ENCODE assay signal across 8 cellular contexts in genomic region chr7:90120205-90120604, GRCh38. TPM values are rescaled to one million over a fixed set of nuclear protein-coding genes. Genes with fewer than 3 reads are reported as not detected.
DNase-seq lines count a peak whose midpoint lies in the region; FAIRE-seq and TF ChIP-seq lines count a peak whose summit lies in the region.
"Not testable (repeated sequence)": the region's sequence is repeated elsewhere in the genome, so short reads cannot be mapped to it uniquely, and the experiment has no call there.
"Had no signal": no experiment of that assay in that cellular context is flagged by ENCODE, and none has a peak within 500 bp of the region (broad histone marks: within the 10 kb centered on the region; RNA-seq: fewer than 3 reads in every experiment).

No MANE protein-coding gene starts in this region.

- not testable (repeated sequence) for H3K9me3 ChIP-seq in H9 (ENCODE audit: control insufficient read depth, low read depth, low read length); H1 (ENCODE audit: insufficient read depth in 2 of 2, low read depth in 1 of 2, low read length in 1 of 2); left ventricle myocardium inferior (replicated peaks)

- TF ChIP-seq EP300 in H1 (IDR thresholded peaks at IDR 0.05; ENCODE audit: borderline replicate concordance in 1 of 2, low read depth in 2 of 2, low read length in 2 of 2), result not testable (repeated sequence)

- not testable (repeated sequence) for H3K4ac ChIP-seq in H9 (ENCODE audit: low read depth, low read length); H1 (replicated peaks; ENCODE audit: insufficient read length, low read depth, low read length)

- not testable (repeated sequence) for H3K79me1 ChIP-seq in H9 (ENCODE audit: insufficient read depth, low read depth, low read length, poor library complexity, severe bottlenecking); H1 (ENCODE audit: low read depth, low read length)

- not testable (repeated sequence) for H3K79me2 ChIP-seq in H9 (ENCODE audit: insufficient read depth, low read length); H1 (ENCODE audit: control insufficient read depth in 1 of 2, insufficient read depth in 2 of 2, low read length in 2 of 2)

- H3K27me3 ChIP-seq in H9 (ENCODE audit: insufficient read depth, low read length); left ventricle myocardium inferior (ENCODE audit: low read depth): not testable (repeated sequence)
- peaks cover 0 to 20% (median 7%) of the 10 kb centered on the region in 4 experiments; a peak in 5 of 7 replicates for H3K27me3 ChIP-seq in H1 (replicated peaks in 1 of 4; ENCODE audit: control insufficient read depth in 3 of 4, extremely low read depth in 1 of 4, insufficient read depth in 3 of 4, low read length in 3 of 4)

- CTCF ChIA-PET in H1 (lab: Charles Lee; ENCODE audit: partially characterized antibody), result not testable (repeated sequence)

- peak overlapping the region; percentile 69 to 82 for H3K4me3 Mint-ChIP-seq in H9
- peak overlapping the region; percentile 76 for H3K4me3 Mint-ChIP-seq in activated naive CD4-positive, alpha-beta T cell treated with anti-CD3 and anti-CD28 coated beads, Interleukin-2, amount 50 U/mL, for 24 hours
- peak overlapping the region; percentile 63 for H3K4me3 Mint-ChIP-seq in mesothelial cell of epicardium
- peak overlapping the region; percentile 63 for H3K4me3 Mint-ChIP-seq in progenitor cell of endocrine pancreas (ENCODE audit: low read depth)

- not testable (repeated sequence) for H4K20me1 ChIP-seq in H9 (ENCODE audit: control insufficient read depth, insufficient read depth, insufficient read length); H1 (replicated peaks in 1 of 2; ENCODE audit: control insufficient read depth in 1 of 2, insufficient read depth in 2 of 2, low read length in 2 of 2)

- not testable (repeated sequence) for TF ChIP-seq RAD21 in H1 (IDR thresholded peaks at IDR 0.05 in 1 of 2, conservative IDR thresholded peaks at IDR 0.05 in 1 of 2; ENCODE audit: low read depth in 2 of 2, low read length in 2 of 2)

- not testable (repeated sequence) for H2BK12ac ChIP-seq in H9 (ENCODE audit: insufficient read length, low read depth, low read length); H1 (ENCODE audit: low read depth, low read length)

- not testable (repeated sequence) for H3K4me1 ChIP-seq in H9 (ENCODE audit: insufficient read depth, low read length); H1 (replicated peaks in 1 of 4; ENCODE audit: control insufficient read depth in 3 of 4, insufficient read depth in 4 of 4, low read length in 3 of 4)
- peaks cover 15% of the 10 kb centered on the region for H3K4me1 ChIP-seq in left ventricle myocardium inferior

- H3K4me2 ChIP-seq in H9 (ENCODE audit: insufficient read depth, insufficient read length, low read length), result peak overlapping the region; percentile 53
- peak overlapping the region; percentile 89 to 95; a peak in 2 of 4 replicates for H3K4me2 ChIP-seq in H1 (ENCODE audit: insufficient read depth in 1 of 2, low read depth in 2 of 2, low read length in 2 of 2)

- not testable (repeated sequence) for H3K36me3 ChIP-seq in H1 (ENCODE audit: control insufficient read depth in 2 of 4, insufficient read depth in 4 of 4, low read length in 3 of 4); left ventricle myocardium inferior

- H4K91ac ChIP-seq in H9 (ENCODE audit: insufficient read length, low read depth, low read length); H1 (replicated peaks; ENCODE audit: insufficient read length, low read length): not testable (repeated sequence)

- TF ChIP-seq CTCF in H9 (conservative IDR thresholded peaks at IDR 0.05); VCaP (conservative IDR thresholded peaks at IDR 0.05); H1 (IDR thresholded peaks at IDR 0.05; ENCODE audit: control extremely low read depth in 1 of 3, insufficient read depth in 1 of 3, low read depth in 1 of 3, low read length in 3 of 3); left ventricle myocardium inferior (IDR thresholded peaks at IDR 0.05; ENCODE audit: borderline replicate concordance); mesothelial cell of epicardium (IDR thresholded peaks at IDR 0.05; ENCODE audit: unreplicated experiment); progenitor cell of endocrine pancreas (IDR thresholded peaks at IDR 0.05; ENCODE audit: unreplicated experiment): not testable (repeated sequence)

- H4K8ac ChIP-seq in H9 (replicated peaks; ENCODE audit: insufficient read length, low read depth, low read length); H1 (ENCODE audit: extremely low read depth, insufficient read depth, low read length): not testable (repeated sequence)

- H2BK5ac ChIP-seq in H9 (ENCODE audit: insufficient read length, low read length); H1 (ENCODE audit: low read depth, low read length): not testable (repeated sequence)

- H3K18ac ChIP-seq in H9 (ENCODE audit: insufficient read length, low read depth, low read length); H1 (ENCODE audit: extremely low read depth, low read length): not testable (repeated sequence)

- POLR2A ChIA-PET in H1 (lab: Charles Lee; ENCODE audit: partially characterized antibody), result not testable (repeated sequence)

- H3K36me3 Mint-ChIP-seq in H9 (ENCODE audit: insufficient read depth in 1 of 3, low read depth in 3 of 3); activated naive CD4-positive, alpha-beta T cell treated with anti-CD3 and anti-CD28 coated beads, Interleukin-2, amount 50 U/mL, for 24 hours; mesothelial cell of epicardium; progenitor cell of endocrine pancreas (ENCODE audit: insufficient read depth): not testable (repeated sequence)

- intact Hi-C loops in left ventricle myocardium inferior (cut with micrococcal nuclease), result not testable (repeated sequence)

- H3K9me3 Mint-ChIP-seq in H9; activated naive CD4-positive, alpha-beta T cell treated with anti-CD3 and anti-CD28 coated beads, Interleukin-2, amount 50 U/mL, for 24 hours; mesothelial cell of epicardium; progenitor cell of endocrine pancreas (ENCODE audit: low read depth): not testable (repeated sequence)

- H3K23me2 ChIP-seq in H9 (ENCODE audit: insufficient read length, low read depth, low read length, poor library complexity, severe bottlenecking), result not testable (repeated sequence)
- H3K23me2 ChIP-seq in H1 (ENCODE audit: low read depth, low read length), result peaks cover 13% of the 10 kb centered on the region; the same call in 1 of the 2 replicates

- H3K27me3 Mint-ChIP-seq in H9 (ENCODE audit: low read depth) (peaks cover 32% of the 10 kb centered on the region), mesothelial cell of epicardium (ENCODE audit: low read depth) (peaks cover 45% of the 10 kb centered on the region), progenitor cell of endocrine pancreas (peaks cover 24% of the 10 kb centered on the region)
- peaks cover 15% of the 10 kb centered on the region for H3K27me3 Mint-ChIP-seq in activated naive CD4-positive, alpha-beta T cell treated with anti-CD3 and anti-CD28 coated beads, Interleukin-2, amount 50 U/mL, for 24 hours

- not testable (repeated sequence) for H3K27ac Mint-ChIP-seq in H9; activated naive CD4-positive, alpha-beta T cell treated with anti-CD3 and anti-CD28 coated beads, Interleukin-2, amount 50 U/mL, for 24 hours; mesothelial cell of epicardium; progenitor cell of endocrine pancreas

- H4K5ac ChIP-seq in H9 (ENCODE audit: insufficient read length, low read depth, low read length); H1 (ENCODE audit: insufficient read length, low read depth, low read length): not testable (repeated sequence)

- H3T11ph ChIP-seq in H9 (ENCODE audit: low read length), result not testable (repeated sequence)

- TF ChIP-seq POLR2A in H1 (IDR thresholded peaks at IDR 0.05; ENCODE audit: control extremely low read depth in 1 of 2, low read depth in 2 of 2, low read length in 2 of 2), result not testable (repeated sequence)

- H3K14ac ChIP-seq in H9 (ENCODE audit: insufficient read depth, low read length); H1 (ENCODE audit: insufficient read length): not testable (repeated sequence)

- H3K27ac ChIP-seq in H9 (ENCODE audit: insufficient read length, low read depth, low read length); H1 (ENCODE audit: low read depth, low read length): not testable (repeated sequence)
- H3K27ac ChIP-seq in VCaP (peak overlapping the region; percentile 82), left ventricle myocardium inferior (replicated peaks) (peak overlapping the region; percentile 84)

- H2BK120ac ChIP-seq in H9 (ENCODE audit: low read depth, low read length, poor library complexity, severe bottlenecking); H1 (replicated peaks; ENCODE audit: low read depth, low read length): not testable (repeated sequence)

- H2AFZ ChIP-seq in H9 (ENCODE audit: low read length); H1 (ENCODE audit: low read length): not testable (repeated sequence)

- H3K23ac ChIP-seq in H9 (ENCODE audit: insufficient read length, low read depth, low read length); H1 (ENCODE audit: insufficient read length): not testable (repeated sequence)

- not testable (repeated sequence) for H2BK20ac ChIP-seq in H9 (ENCODE audit: low read depth, low read length, poor library complexity, severe bottlenecking); H1 (ENCODE audit: low read length)

- FAIRE-seq in H1 (lab: Jason Lieb, UNC), result not testable (repeated sequence)

- H3K4me1 Mint-ChIP-seq in H9; mesothelial cell of epicardium; progenitor cell of endocrine pancreas (ENCODE audit: low read depth): not testable (repeated sequence)
- H3K4me1 Mint-ChIP-seq in activated naive CD4-positive, alpha-beta T cell treated with anti-CD3 and anti-CD28 coated beads, Interleukin-2, amount 50 U/mL, for 24 hours, result peaks cover 13% of the 10 kb centered on the region

- no CpG with 5 or more reads among the region's 4 CpGs for WGBS in H9 (ENCODE audit: extremely low coverage, insufficient read length, low lambda C conversion rate)
- WGBS in H1 (ENCODE audit: extremely low coverage in 1 of 2, insufficient coverage in 1 of 2, insufficient read length in 1 of 2, insufficient replicate concordance in 2 of 2, low coverage in 1 of 2, low lambda C conversion rate in 2 of 2, missing lambda C conversion rate in 1 of 2), 2 experiments, result 63% methylated on average over 4 of the region's 4 CpGs; no CpG with 5 or more reads in 1 of the 2 experiments

- not testable (repeated sequence) for H3K56ac ChIP-seq in H9 (ENCODE audit: insufficient read length, low read depth, low read length); H1 (replicated peaks; ENCODE audit: insufficient read length, low read depth, low read length)

- H2AK5ac ChIP-seq in H9 (ENCODE audit: insufficient read length, low read length); H1 (ENCODE audit: low read depth, low read length): not testable (repeated sequence)

- not testable (repeated sequence) for DNase-seq in H9; H1 (ENCODE audit: low read depth in 1 of 2, low spot score in 2 of 2); left ventricle myocardium inferior; mesothelial cell of epicardium (ENCODE audit: low spot score in 2 of 2, unreplicated experiment in 2 of 2); progenitor cell of endocrine pancreas (ENCODE audit: low spot score, unreplicated experiment)

- not testable (repeated sequence) for H2BK15ac ChIP-seq in H9 (ENCODE audit: low read depth, low read length); H1 (ENCODE audit: low read length)

- H3K4me3 ChIP-seq in H1 (ENCODE audit: extremely low read depth in 1 of 4, insufficient read depth in 2 of 4, low read depth in 3 of 4, low read length in 4 of 4) (peak overlapping the region in 1 of 4 experiments; percentile 67; a peak in 2 of 8 replicates), left ventricle myocardium inferior (peak overlapping the region; percentile 76)

- not testable (repeated sequence) for H3K9ac ChIP-seq in H9 (ENCODE audit: extremely low read depth, insufficient read length, low read length); H1 (replicated peaks in 1 of 4; ENCODE audit: extremely low read depth in 1 of 4, low read depth in 3 of 4, low read length in 3 of 4)

RNA-seq across cellular contexts. Expression of gene STEAP1, which starts 34.1 kb away (rescaled TPM):
- total RNA-seq in H9 (2021), result 3.7 and 4.1 TPM in 2 replicates
- total RNA-seq in H1 (2021; fragmentation: NEBNext Ultra II Directional; extraction: Animal tissue kit (Norgen Biotek cat#: 25700)), result 8.1 and 9.5 TPM in 2 replicates
- polyA plus RNA-seq in H1 (2011; rRNA removed), result 3.6 and 9.2 TPM in 2 replicates
- polyA plus RNA-seq in H1 (2011; cell fraction: cytosol; rRNA removed), result 8.8 TPM
- 1.7 TPM for polyA plus RNA-seq in H1 (2011; cell fraction: nucleus; rRNA removed)
- polyA plus RNA-seq in H1 (2012, experiment 1 of 2), result 6.2 to 14.9 TPM (median 8.8 TPM) in 4 replicates
- 2.9 TPM for polyA plus RNA-seq in H1 (2012, experiment 2 of 2)
- polyA plus RNA-seq in H1 (2013, experiment 1 of 2), result 15.9 TPM
- 19.5 TPM for polyA plus RNA-seq in H1 (2013, experiment 2 of 2)
- 4.0 and 5.3 TPM in 2 replicates for polyA minus RNA-seq in H1 (2011; rRNA and poly(A)+ RNA removed)
- polyA minus RNA-seq in H1 (2011; cell fraction: cytosol; rRNA and poly(A)+ RNA removed), result 2.3 TPM
- 4.7 TPM for polyA minus RNA-seq in H1 (2011; cell fraction: nucleus; rRNA and poly(A)+ RNA removed)
- 1.2 TPM for total RNA-seq in left ventricle myocardium inferior
- total RNA-seq in mesothelial cell of epicardium, result 0.27 to 0.43 TPM (median 0.42 TPM) in 3 replicates
- total RNA-seq in progenitor cell of endocrine pancreas, result 5.1 and 5.8 TPM in 2 replicates
- total RNA-seq: CD4-positive, CD25-positive, alpha-beta regulatory T cell had no signal
- polyA plus RNA-seq: CD4-positive, CD25-positive, alpha-beta regulatory T cell had no signal
